In the genomic region with DNA sequence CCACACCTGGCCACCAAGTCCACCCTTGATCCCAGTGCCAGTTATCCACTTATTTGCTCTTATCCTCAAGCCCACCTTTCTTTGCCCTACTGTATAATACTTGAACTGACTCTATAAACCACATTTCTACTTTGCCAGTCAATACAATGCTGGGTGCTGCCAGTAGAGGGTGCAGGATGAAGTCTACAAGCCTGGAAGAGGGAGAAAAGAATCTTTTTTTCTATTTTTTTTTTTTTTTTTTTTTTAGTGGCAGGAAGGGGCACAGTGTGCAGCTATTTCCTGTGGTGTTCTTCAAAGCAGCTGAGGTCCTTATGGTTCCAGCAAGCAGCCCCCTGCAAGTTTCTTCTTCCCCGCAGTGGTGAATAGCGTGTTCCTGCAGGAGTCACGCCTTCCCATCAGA, we compare ENCODE assay signal across 9 cellular contexts. TPM values are rescaled to one million over a fixed set of nuclear protein-coding genes. Genes with fewer than 3 reads are reported as not detected.
DNase-seq lines count a peak whose midpoint lies in the region; ATAC-seq and TF ChIP-seq lines count a peak whose summit lies in the region.
"Had no signal": no experiment of that assay in that cellular context is flagged by ENCODE, and none has a peak within 500 bp of the region (broad histone marks: within the 10 kb centered on the region; RNA-seq: fewer than 3 reads in every experiment).

No MANE protein-coding gene starts in this region.

- ATAC-seq in activated CD4-positive, alpha-beta T cell treated with anti-CD3 and anti-CD28 coated beads for 36 hours = peak; percentile 89
- no peak for ATAC-seq in activated naive CD8-positive, alpha-beta T cell treated with anti-CD3 and anti-CD28 coated beads, Interleukin-2, amount 50 U/mL, for 24 hours
- no peak for ATAC-seq in HG02970 (IDR thresholded peaks at IDR 0.05; ENCODE audit: low FRiP score, unreplicated experiment)

- no peaks in the 10 kb centered on the region for H3K27me3 ChIP-seq in neural progenitor cell

- CTCF ChIA-PET in activated CD4-positive, alpha-beta T cell treated with anti-CD3 and anti-CD28 coated beads for 36 hours (lab: Charles Lee) = interaction anchor here (0.6 to 0.9 kb wide), 3 partner anchors 132 to 252 kb away, joined by 3 to 4 read pairs (median 3); a partner anchor contains a TSS

- H3K4me3 ChIP-seq in neural progenitor cell = no peak overlapping the region

- peak overlapping the region; percentile 17 for H3K27ac Mint-ChIP-seq in activated CD4-positive, alpha-beta T cell treated with anti-CD3 and anti-CD28 coated beads for 36 hours
- no peak overlapping the region for H3K27ac Mint-ChIP-seq in activated naive CD8-positive, alpha-beta T cell treated with anti-CD3 and anti-CD28 coated beads, Interleukin-2, amount 50 U/mL, for 24 hours
- H3K27ac Mint-ChIP-seq in neural progenitor cell = no peak overlapping the region

- H3K36me3 Mint-ChIP-seq in activated CD4-positive, alpha-beta T cell treated with anti-CD3 and anti-CD28 coated beads for 36 hours (ENCODE audit: low read depth) = no peaks in the 10 kb centered on the region
- H3K36me3 Mint-ChIP-seq in activated naive CD8-positive, alpha-beta T cell treated with anti-CD3 and anti-CD28 coated beads, Interleukin-2, amount 50 U/mL, for 24 hours (ENCODE audit: low read depth) = no peaks in the 10 kb centered on the region
- peaks cover 3% of the 10 kb centered on the region for H3K36me3 Mint-ChIP-seq in neural progenitor cell

- H3K79me2 ChIP-seq in neural progenitor cell (ENCODE audit: low read depth) = no peaks in the 10 kb centered on the region

- no peak overlapping the region for H3K4me2 ChIP-seq in neural progenitor cell

- TF ChIP-seq CTCF in neural progenitor cell (IDR thresholded peaks at IDR 0.05) = peak; percentile 51

- POLR2A ChIA-PET in activated CD4-positive, alpha-beta T cell treated with anti-CD3 and anti-CD28 coated beads for 36 hours (lab: Charles Lee) = no interaction called here

- H3K9me3 ChIP-seq in neural progenitor cell (ENCODE audit: low read depth) = no peaks in the 10 kb centered on the region

- DNase-seq in activated CD4-positive, alpha-beta T cell treated with anti-CD3 and anti-CD28 coated beads for 36 hours = peak; percentile 64
- DNase-seq in activated CD4-positive, alpha-beta T cell treated with anti-CD3 and anti-CD28 coated beads for 4 hours = no peak
- peak; percentile 31 for DNase-seq in HT1080 (ENCODE audit: low read depth)
- peak; percentile 15 for DNase-seq in activated naive CD8-positive, alpha-beta T cell treated with anti-CD3 and anti-CD28 coated beads, Interleukin-2, amount 50 U/mL, for 24 hours
- DNase-seq in neural progenitor cell (ENCODE audit: low spot score) = no peak
- no peak for DNase-seq in RKO (ENCODE audit: low spot score)
- no peak for DNase-seq in NCI-H510A (lab: John Stamatoyannopoulos, UW)

- H4K20me1 ChIP-seq in neural progenitor cell (ENCODE audit: low read depth) = no peaks in the 10 kb centered on the region

- no peaks in the 10 kb centered on the region for H3K9me3 Mint-ChIP-seq in activated CD4-positive, alpha-beta T cell treated with anti-CD3 and anti-CD28 coated beads for 36 hours (ENCODE audit: low read depth)
- H3K9me3 Mint-ChIP-seq in activated naive CD8-positive, alpha-beta T cell treated with anti-CD3 and anti-CD28 coated beads, Interleukin-2, amount 50 U/mL, for 24 hours = no peaks in the 10 kb centered on the region
- H3K9me3 Mint-ChIP-seq in neural progenitor cell = peaks cover 28% of the 10 kb centered on the region

- no peaks in the 10 kb centered on the region for H3K36me3 ChIP-seq in neural progenitor cell

- no peak overlapping the region for H3K27ac ChIP-seq in neural progenitor cell

- H3K4me1 Mint-ChIP-seq in activated CD4-positive, alpha-beta T cell treated with anti-CD3 and anti-CD28 coated beads for 36 hours = peaks cover 12% of the 10 kb centered on the region
- H3K4me1 Mint-ChIP-seq in activated naive CD8-positive, alpha-beta T cell treated with anti-CD3 and anti-CD28 coated beads, Interleukin-2, amount 50 U/mL, for 24 hours = peaks cover 13% of the 10 kb centered on the region
- H3K4me1 Mint-ChIP-seq in neural progenitor cell = peaks cover 21% of the 10 kb centered on the region

- no peak overlapping the region for H2AFZ ChIP-seq in neural progenitor cell (replicated peaks)

- H3K9ac ChIP-seq in neural progenitor cell = no peak overlapping the region

- intact Hi-C loops in activated CD4-positive, alpha-beta T cell treated with anti-CD3 and anti-CD28 coated beads for 36 hours (cut with DNase I, micrococcal nuclease) = no loop called here

- H3K4me3 Mint-ChIP-seq in activated CD4-positive, alpha-beta T cell treated with anti-CD3 and anti-CD28 coated beads for 36 hours = no peak overlapping the region
- H3K4me3 Mint-ChIP-seq in activated naive CD8-positive, alpha-beta T cell treated with anti-CD3 and anti-CD28 coated beads, Interleukin-2, amount 50 U/mL, for 24 hours = no peak overlapping the region
- no peak overlapping the region for H3K4me3 Mint-ChIP-seq in neural progenitor cell

- peaks cover 10% of the 10 kb centered on the region for H3K27me3 Mint-ChIP-seq in activated CD4-positive, alpha-beta T cell treated with anti-CD3 and anti-CD28 coated beads for 36 hours
- peaks cover 10% of the 10 kb centered on the region for H3K27me3 Mint-ChIP-seq in activated naive CD8-positive, alpha-beta T cell treated with anti-CD3 and anti-CD28 coated beads, Interleukin-2, amount 50 U/mL, for 24 hours
- H3K27me3 Mint-ChIP-seq in neural progenitor cell (ENCODE audit: insufficient read depth, low read depth) = peaks cover 2% of the 10 kb centered on the region

- peaks cover 4% of the 10 kb centered on the region for H3F3A ChIP-seq in neural progenitor cell (ENCODE audit: low read depth)

- peaks cover 10% of the 10 kb centered on the region for H3K4me1 ChIP-seq in neural progenitor cell

RNA-seq across cellular contexts. Expression of a gene that starts 22.2 kb away (rescaled TPM):
- not detected for total RNA-seq in activated CD4-positive, alpha-beta T cell treated with anti-CD3 and anti-CD28 coated beads for 36 hours
- total RNA-seq in HT1080 (2014; rRNA removed; shearing (Covaris generic)) = not detected in 2 replicates
- polyA plus RNA-seq in HT1080 (2015; cell fraction: cytosol; rRNA removed) = not detected in 2 replicates
- not detected in 2 replicates for polyA plus RNA-seq in HT1080 (2015; cell fraction: nucleus; rRNA removed)
- total RNA-seq in neural progenitor cell (ENCODE audit: low replicate concordance) = not detected in 2 replicates
- total RNA-seq: Daoy had no signal

Comparison
In these comparisons a context has a peak if more than half of its experiments do, and no peak if none do; other contexts are left out.
1. DNase-seq: peak in activated CD4-positive, alpha-beta T cell treated with anti-CD3 and anti-CD28 coated beads for 36 hours (single experiment), HT1080 (single experiment) and activated naive CD8-positive, alpha-beta T cell treated with anti-CD3 and anti-CD28 coated beads, Interleukin-2, amount 50 U/mL, for 24 hours (single experiment); none in activated CD4-positive, alpha-beta T cell treated with anti-CD3 and anti-CD28 coated beads for 4 hours (0 of 2), neural progenitor cell (single experiment), RKO (single experiment) and NCI-H510A (single experiment).